ENCODE assay signal across 9 cellular contexts in genomic region chr3:11575964-11576363, GRCh38.
"Had no signal": no experiment of that assay in that cellular context is flagged by ENCODE, and none has a peak within 500 bp of the region (broad histone marks: within the 10 kb centered on the region; RNA-seq: fewer than 3 reads in every experiment).

No MANE protein-coding gene starts in this region.

- H3K27me3 ChIP-seq: ascending aorta, vagina had no signal

- H3K27ac Mint-ChIP-seq: activated naive CD4-positive, alpha-beta T cell treated with anti-CD3 and anti-CD28 coated beads, Interleukin-2, amount 10 ng/mL, durations not matched to agents 7 days and 5 days had no signal

- H3K9me3 ChIP-seq: ascending aorta, vagina had no signal

- ATAC-seq: left lobe of liver; stimulated activated effector memory CD8-positive, alpha-beta T cell treated with anti-CD3 and anti-CD28 coated beads, Interleukin-12 subunit alpha, Interleukin-12 subunit beta, amount 100 ng/mL, for 72 hours had no signal

- H3K36me3 ChIP-seq: ascending aorta, vagina had no signal

- DNase-seq: activated CD4-positive, CD25-positive, alpha-beta regulatory T cell; activated naive CD4-positive, alpha-beta T cell treated with anti-CD3 and anti-CD28 coated beads, Interleukin-2, amount 10 ng/mL, durations not matched to agents 7 days and 5 days; activated T-cell treated with anti-CD3 and anti-CD28 coated beads for 4 hours; stimulated activated CD4-positive, alpha-beta T cell treated with anti-CD3 and anti-CD28 coated beads, Interleukin-12 subunit alpha, Interleukin-12 subunit beta, amount 100 ng/mL, for 4 hours; stimulated activated CD4-positive, alpha-beta T cell treated with anti-CD3 and anti-CD28 coated beads, Interleukin-2, amount 100 ng/mL, for 24 hours had no signal

- H3K4me1 Mint-ChIP-seq: activated naive CD4-positive, alpha-beta T cell treated with anti-CD3 and anti-CD28 coated beads, Interleukin-2, amount 10 ng/mL, durations not matched to agents 7 days and 5 days had no signal

- H3K27me3 Mint-ChIP-seq: activated naive CD4-positive, alpha-beta T cell treated with anti-CD3 and anti-CD28 coated beads, Interleukin-2, amount 10 ng/mL, durations not matched to agents 7 days and 5 days had no signal

- H3K4me3 Mint-ChIP-seq: activated naive CD4-positive, alpha-beta T cell treated with anti-CD3 and anti-CD28 coated beads, Interleukin-2, amount 10 ng/mL, durations not matched to agents 7 days and 5 days; stimulated activated effector memory CD8-positive, alpha-beta T cell treated with anti-CD3 and anti-CD28 coated beads, Interleukin-12 subunit alpha, Interleukin-12 subunit beta, amount 100 ng/mL, for 72 hours had no signal

- H3K4me3 ChIP-seq: ascending aorta, vagina had no signal
